8 cellular contexts compared by ENCODE assay signal in the genomic region with DNA sequence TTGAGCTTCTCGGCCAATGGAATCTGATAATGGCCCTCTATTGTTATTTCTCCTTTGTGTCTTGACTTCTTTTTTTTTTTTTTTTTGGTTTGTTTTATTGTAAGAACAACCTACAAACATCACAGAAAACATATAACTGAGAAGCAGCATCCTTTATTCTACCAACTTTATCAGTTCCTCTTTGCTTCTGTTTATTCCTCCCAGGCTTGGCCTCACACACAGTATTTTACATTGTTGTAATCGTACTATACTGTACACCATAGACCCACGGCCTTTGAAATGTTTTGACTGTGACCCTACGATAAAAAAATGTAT. TPM values are rescaled to one million over a fixed set of nuclear protein-coding genes. Genes with fewer than 3 reads are reported as not detected.
DNase-seq lines count a peak whose midpoint lies in the region; ATAC-seq, FAIRE-seq and TF ChIP-seq lines count a peak whose summit lies in the region.

No MANE protein-coding gene starts in this region.

- ATAC-seq in HG02759 (IDR thresholded peaks at IDR 0.05; ENCODE audit: unreplicated experiment) (no peak), GM18870 (IDR thresholded peaks at IDR 0.05; ENCODE audit: unreplicated experiment) (no peak)

- H3K27me3 ChIP-seq in PC-9 (ENCODE audit: insufficient read depth, low read depth) (no peaks in the 10 kb centered on the region; the same call in 1 of the 2 replicates), endothelial cell of umbilical vein (ENCODE audit: control insufficient read depth in 2 of 2, insufficient read depth in 2 of 2, low read length in 2 of 2) (peaks cover 6 to 14% of the 10 kb centered on the region in 2 experiments), ovary (no peaks in the 10 kb centered on the region)

- no peaks in the 10 kb centered on the region for H3K9me3 ChIP-seq in PC-9 (ENCODE audit: insufficient read depth, low read depth)
- no peaks in the 10 kb centered on the region for H3K9me3 ChIP-seq in endothelial cell of umbilical vein (replicated peaks; ENCODE audit: control insufficient read depth, insufficient read depth, low read length)
- H3K9me3 ChIP-seq in ovary: no peaks in the 10 kb centered on the region

- dilution Hi-C loops in endothelial cell of umbilical vein (cut with MboI; ENCODE audit: extremely low pct_ligation_motif_present, low sequenced_read_pairs): no loop called here

- POLR2A ChIA-PET in PC-9 (lab: Charles Lee; ENCODE audit: unreplicated experiment) (no interaction called here), endothelial cell of umbilical vein (lab: Charles Lee) (interaction anchor here (0.7 kb wide), 2 partner anchors 24 to 677 kb away, joined by 3 to 6 read pairs; no protein-coding TSS in a partner anchor)

- H3K9me3 Mint-ChIP-seq in Calu3 (ENCODE audit: low read depth, unreplicated experiment): no peaks in the 10 kb centered on the region

- H3F3A ChIP-seq in PC-9 (ENCODE audit: insufficient read depth, low read depth): no peaks in the 10 kb centered on the region; the same call in 1 of the 2 replicates

- peaks cover 18% of the 10 kb centered on the region for H3K36me3 Mint-ChIP-seq in Calu3 (ENCODE audit: insufficient read depth, unreplicated experiment)

- H3K9me1 ChIP-seq in endothelial cell of umbilical vein (replicated peaks; ENCODE audit: control insufficient read depth, extremely low read depth, insufficient read depth, low read length): no peaks in the 10 kb centered on the region

- H3K4me3 Mint-ChIP-seq in Calu3 (ENCODE audit: low read depth, unreplicated experiment): peak overlapping the region; percentile 84

- FAIRE-seq in endothelial cell of umbilical vein (lab: Jason Lieb, UNC): no peak

- no peak overlapping the region for H3K9ac ChIP-seq in endothelial cell of umbilical vein (replicated peaks; ENCODE audit: extremely low read depth, insufficient read depth, low read length)

- H3K27ac ChIP-seq in PC-9 (no peak overlapping the region), endothelial cell of umbilical vein (ENCODE audit: insufficient read depth, low read depth, low read length) (no peak overlapping the region), ovary (no peak overlapping the region)

- H3K27me3 Mint-ChIP-seq in Calu3 (ENCODE audit: unreplicated experiment): peaks cover 38% of the 10 kb centered on the region

- H3K4me3 ChIP-seq in PC-9 (peak overlapping the region; percentile 62), endothelial cell of umbilical vein (replicated peaks in 1 of 3; ENCODE audit: insufficient read depth in 1 of 3, low read depth in 1 of 3, low read length in 3 of 3) (peak overlapping the region in 1 of 3 experiments; percentile 83), ovary (peak overlapping the region; percentile 63)

- H3K4me1 ChIP-seq in PC-9 (replicated peaks; ENCODE audit: insufficient read depth) (0 out of 2 replicates have a peak, but pooled peaks cover 6% of the 10 kb centered on the region), endothelial cell of umbilical vein (ENCODE audit: control insufficient read depth, extremely low read depth, insufficient read depth, low read length) (peaks cover 7% of the 10 kb centered on the region), ovary (ENCODE audit: insufficient read depth) (no peaks in the 10 kb centered on the region)

- H3K4me2 ChIP-seq in PC-9: peak overlapping the region; percentile 80
- H3K4me2 ChIP-seq in endothelial cell of umbilical vein (ENCODE audit: insufficient read depth, low read length): peak overlapping the region; percentile 46

- peak overlapping the region; percentile 82 for H3K27ac Mint-ChIP-seq in Calu3 (ENCODE audit: unreplicated experiment)

- H3K36me3 ChIP-seq in PC-9 (ENCODE audit: low read depth) (no peaks in the 10 kb centered on the region), endothelial cell of umbilical vein (ENCODE audit: control insufficient read depth in 2 of 2, extremely low read depth in 1 of 2, insufficient read depth in 2 of 2, low read length in 2 of 2) (no peaks in the 10 kb centered on the region), ovary (no peaks in the 10 kb centered on the region)

- BruUV-seq in Calu3 (replicated peaks; lab: Mats Ljungman, UMichigan): no TSS peak
- no TSS peak for BruUV-seq in PC-9 (replicated peaks; lab: Mats Ljungman, UMichigan)
- no TSS peak for BruUV-seq in endothelial cell of umbilical vein (replicated peaks; lab: Mats Ljungman, UMichigan)

- H2AFZ ChIP-seq in PC-9 (peak overlapping the region; percentile 87), endothelial cell of umbilical vein (ENCODE audit: low read depth, low read length) (peak overlapping the region; percentile 36)

- intact Hi-C loops in Calu3 (cut with micrococcal nuclease; ENCODE audit: unreplicated experiment) (no loop called here), PC-9 (cut with micrococcal nuclease; ENCODE audit: unreplicated experiment) (no loop called here), endothelial cell of umbilical vein (cut with micrococcal nuclease) (no loop called here), ovary (cut with DNase I) (no loop called here)

- DNase-seq in Calu3 (no peak), PC-9 (no peak), endothelial cell of umbilical vein (ENCODE audit: low read depth, low spot score) (no peak), ovary (no peak), HUDEP-2 (lab: John Stamatoyannopoulos, UW; ENCODE audit: unreplicated experiment in 76 of 76) (no peak), glomerular visceral epithelial cell (ENCODE audit: extremely low spot score) (no peak)

- TF ChIP-seq POLR2A in endothelial cell of umbilical vein (IDR thresholded peaks at IDR 0.05; ENCODE audit: low read depth, low read length) (no peak), ovary (IDR thresholded peaks at IDR 0.05) (no peak)

- no peaks in the 10 kb centered on the region for H3K9me2 ChIP-seq in PC-9 (ENCODE audit: insufficient read depth)

- H4K20me1 ChIP-seq in PC-9 (ENCODE audit: insufficient read depth) (no peaks in the 10 kb centered on the region), endothelial cell of umbilical vein (replicated peaks; ENCODE audit: control insufficient read depth, extremely low read depth, insufficient read depth, low read length) (no peaks in the 10 kb centered on the region)

- TF ChIP-seq CTCF in Calu3 (IDR thresholded peaks at IDR 0.05; ENCODE audit: unreplicated experiment): no peak
- TF ChIP-seq CTCF in PC-9 (conservative IDR thresholded peaks at IDR 0.05): no peak
- TF ChIP-seq CTCF in endothelial cell of umbilical vein (IDR thresholded peaks at IDR 0.05; ENCODE audit: extremely low read depth in 1 of 2, insufficient read depth in 1 of 2, low read depth in 1 of 2, low read length in 2 of 2): no peak
- TF ChIP-seq CTCF in ovary (IDR thresholded peaks at IDR 0.05): no peak

- H3K79me2 ChIP-seq in PC-9 (ENCODE audit: low read depth) (no peaks in the 10 kb centered on the region), endothelial cell of umbilical vein (ENCODE audit: control insufficient read depth, insufficient read depth, low read length) (peaks cover 3% of the 10 kb centered on the region)

- peaks cover 9% of the 10 kb centered on the region for H3K4me1 Mint-ChIP-seq in Calu3 (ENCODE audit: low read depth, unreplicated experiment)

- CTCF ChIA-PET in Calu3 (lab: Charles Lee): interaction anchor here (0.5 to 1.6 kb wide), 7 partner anchors 38 to 680 kb away, joined by 3 to 7 read pairs (median 4); no protein-coding TSS in a partner anchor
- CTCF ChIA-PET in PC-9 (lab: Charles Lee): no interaction called here
- CTCF ChIA-PET in endothelial cell of umbilical vein (lab: Charles Lee): interaction anchor here (0.7 to 1.6 kb wide), 7 partner anchors 8 to 66 kb away, joined by 3 to 11 read pairs (median 5); no protein-coding TSS in a partner anchor

- 68 to 72% (median 71%) methylated on average over 4 of the region's 4 CpGs for WGBS in ovary, 3 donors

- TF ChIP-seq EP300 in ovary (IDR thresholded peaks at IDR 0.05): no peak

TF ChIP-seq in endothelial cell of umbilical vein, 7 proteins besides CTCF, POLR2A, EP300 and RAD21:
- TF ChIP-seq POLR2AphosphoS5 (IDR thresholded peaks at IDR 0.05; ENCODE audit: insufficient read depth, low read depth, low read length): no peak

RNA-seq across cellular contexts. Expression of a gene that starts 0.6 kb away (rescaled TPM):
- total RNA-seq in Calu3 (2022): 30.1 and 40.2 TPM in 2 replicates
- 29.4 and 33.5 TPM in 2 replicates for total RNA-seq in PC-9 (2021)
- total RNA-seq in endothelial cell of umbilical vein: 46.6 and 52.7 TPM in 2 replicates
- polyA plus RNA-seq in endothelial cell of umbilical vein: 84.8 and 105 TPM in 2 replicates
- 140 and 204 TPM in 2 replicates for polyA plus RNA-seq in endothelial cell of umbilical vein (2011; cell fraction: cytosol; rRNA removed)
- polyA plus RNA-seq in endothelial cell of umbilical vein (2011; cell fraction: nucleus; rRNA removed): 43.4 and 47.1 TPM in 2 replicates
- polyA plus RNA-seq in endothelial cell of umbilical vein (2012): 73.3 and 84.0 TPM in 2 replicates
- polyA minus RNA-seq in endothelial cell of umbilical vein: 13.9 and 20.1 TPM in 2 replicates
- polyA minus RNA-seq in endothelial cell of umbilical vein (2011; cell fraction: cytosol; rRNA and poly(A)+ RNA removed): 9.9 TPM
- 3.5 and 6.1 TPM in 2 replicates for polyA minus RNA-seq in endothelial cell of umbilical vein (2011; cell fraction: nucleus; rRNA and poly(A)+ RNA removed)
- 10 to 100 TPM in 1 of 7 donors, 1 to 10 TPM in 6; 4.4 to 21.9 (median 8.1) TPM for total RNA-seq in ovary
- 10 to 100 TPM; 11.0 to 13.5 TPM for polyA plus RNA-seq in ovary
